ENCODE assay signal across 1 cellular context in genomic region chr11:69691449-69691848, GRCh38.
TF ChIP-seq lines count a peak whose summit lies in the region.

No MANE protein-coding gene starts in this region.

TF ChIP-seq in K562, 482 proteins besides CTCF, POLR2A, EP300 and RAD21 (continued from another document):
- TF ChIP-seq E2F5 (CRISPR knock-in tag; IDR thresholded peaks at IDR 0.05) (no peak), AFF4 (CRISPR knock-in tag; IDR thresholded peaks at IDR 0.05) (no peak), JUND (IDR thresholded peaks at IDR 0.05; ENCODE audit: borderline replicate concordance, low read depth, low read length) (peak; percentile 58), JUND (tag; IDR thresholded peaks at IDR 0.05; ENCODE audit: borderline replicate concordance, low read depth, low read length) (no peak; the same call in 2 of the 3 replicates)
